11 cellular contexts compared by ENCODE assay signal in the genomic region with DNA sequence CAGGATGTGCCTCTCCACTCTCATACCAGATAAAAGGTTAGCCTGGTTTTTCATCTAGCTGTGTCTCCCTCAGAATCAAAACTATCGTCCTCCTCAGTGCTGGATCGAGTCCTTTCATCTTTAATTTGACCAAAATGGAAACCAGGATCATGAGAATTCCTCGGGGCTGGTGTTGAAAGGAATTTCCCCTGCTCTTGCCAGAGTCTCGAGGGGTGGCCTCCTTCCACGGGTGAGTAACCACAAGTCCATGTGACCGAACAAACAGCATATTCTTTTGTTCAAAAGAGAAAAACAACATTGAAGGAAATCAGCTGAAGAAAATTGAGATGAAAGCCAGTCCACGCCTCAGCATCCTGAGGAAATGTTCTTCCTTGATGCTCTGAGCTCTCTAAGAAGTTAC.
DNase-seq lines count a peak whose midpoint lies in the region; ATAC-seq and TF ChIP-seq lines count a peak whose summit lies in the region.
"Had no signal": no experiment of that assay in that cellular context is flagged by ENCODE, and none has a peak within 500 bp of the region (broad histone marks: within the 10 kb centered on the region; RNA-seq: fewer than 3 reads in every experiment).

No MANE protein-coding gene starts in this region.

- H3K27me3 ChIP-seq in PC-9 (ENCODE audit: insufficient read depth, low read depth) = no peaks in the 10 kb centered on the region
- H3K27me3 ChIP-seq: foreskin keratinocyte had no signal

- H3K4me3 Mint-ChIP-seq in HFFc6 = peak overlapping the region; percentile 58
- no peak overlapping the region for H3K4me3 Mint-ChIP-seq in endothelial cell (ENCODE audit: unreplicated experiment)
- H3K4me3 Mint-ChIP-seq: activated naive CD8-positive, alpha-beta T cell had no signal

- POLR2A ChIA-PET in PC-9 (lab: Charles Lee; ENCODE audit: unreplicated experiment) = no interaction called here

- TF ChIP-seq CTCF in HFFc6 (IDR thresholded peaks at IDR 0.05) (no peak), endothelial cell (IDR thresholded peaks at IDR 0.05; ENCODE audit: unreplicated experiment) (no peak), PC-9 (conservative IDR thresholded peaks at IDR 0.05) (no peak)

- H3K9me3 ChIP-seq in PC-9 (ENCODE audit: insufficient read depth, low read depth) = no peaks in the 10 kb centered on the region

- H3K36me3 ChIP-seq in PC-9 (ENCODE audit: low read depth) = no peaks in the 10 kb centered on the region

- H2AFZ ChIP-seq in PC-9 = no peak overlapping the region

- no peaks in the 10 kb centered on the region for H3K9me2 ChIP-seq in PC-9 (ENCODE audit: insufficient read depth)

- DNase-seq in HFFc6 (peak; percentile 60), endothelial cell (ENCODE audit: low spot score) (no peak), kidney tubule cell (ENCODE audit: low spot score) (peak; percentile 66), stromal cell of bone marrow (ENCODE audit: low read depth) (peak; percentile 78), PC-9 (no peak), iPS-NIHi7 (ENCODE audit: extremely low spot score) (no peak)
- DNase-seq: foreskin keratinocyte, NCI-H146 had no signal

- CTCF ChIA-PET in PC-9 (lab: Charles Lee) = no interaction called here

- H3F3A ChIP-seq in PC-9 (ENCODE audit: insufficient read depth, low read depth) = peaks cover 22% of the 10 kb centered on the region

- H3K9me3 Mint-ChIP-seq in HFFc6 (no peaks in the 10 kb centered on the region), endothelial cell (ENCODE audit: unreplicated experiment) (no peaks in the 10 kb centered on the region)

- H3K4me3 ChIP-seq in PC-9 = no peak overlapping the region

- peaks cover 2% of the 10 kb centered on the region for H3K27me3 Mint-ChIP-seq in HFFc6 (ENCODE audit: insufficient read depth)
- H3K27me3 Mint-ChIP-seq in endothelial cell (ENCODE audit: unreplicated experiment) = no peaks in the 10 kb centered on the region

- ATAC-seq in HG02885 (IDR thresholded peaks at IDR 0.05; ENCODE audit: poor library complexity, unreplicated experiment) (no peak), HG03378 (IDR thresholded peaks at IDR 0.05; ENCODE audit: unreplicated experiment) (no peak)
- ATAC-seq: foreskin keratinocyte had no signal

- H3K27ac Mint-ChIP-seq in HFFc6 (peak overlapping the region; percentile 72), endothelial cell (ENCODE audit: unreplicated experiment) (peak overlapping the region; percentile 67)
- H3K27ac Mint-ChIP-seq: activated naive CD8-positive, alpha-beta T cell had no signal

- no peaks in the 10 kb centered on the region for H3K79me2 ChIP-seq in PC-9 (ENCODE audit: low read depth)

- no peak overlapping the region for H3K27ac ChIP-seq in PC-9
- H3K27ac ChIP-seq: foreskin keratinocyte had no signal

- peaks cover 5% of the 10 kb centered on the region for H3K36me3 Mint-ChIP-seq in HFFc6 (ENCODE audit: low read depth)
- no peaks in the 10 kb centered on the region for H3K36me3 Mint-ChIP-seq in endothelial cell (ENCODE audit: low read depth, unreplicated experiment)
- H3K36me3 Mint-ChIP-seq: activated naive CD8-positive, alpha-beta T cell had no signal

- no peak overlapping the region for H3K4me2 ChIP-seq in PC-9

- peaks cover 28% of the 10 kb centered on the region for H3K4me1 ChIP-seq in PC-9 (replicated peaks; ENCODE audit: insufficient read depth)
- H3K4me1 ChIP-seq: foreskin keratinocyte had no signal

- no TSS peak for BruUV-seq in PC-9 (replicated peaks; lab: Mats Ljungman, UMichigan)

- H3K4me1 Mint-ChIP-seq in HFFc6 (ENCODE audit: low read depth) (peaks cover 60% of the 10 kb centered on the region), endothelial cell (ENCODE audit: unreplicated experiment) (peaks cover 14% of the 10 kb centered on the region)

- intact Hi-C loops in PC-9 (cut with micrococcal nuclease; ENCODE audit: unreplicated experiment) = no loop called here

- H4K20me1 ChIP-seq in PC-9 (ENCODE audit: insufficient read depth) = no peaks in the 10 kb centered on the region

Comparison
In these comparisons a context has a peak if more than half of its experiments do, and no peak if none do; other contexts are left out.
1. DNase-seq: peak in HFFc6 (single experiment), kidney tubule cell (single experiment) and stromal cell of bone marrow (single experiment); none in endothelial cell (single experiment), PC-9 (0 of 2) and iPS-NIHi7 (single experiment).